ENCODE assay signal across 8 cellular contexts in genomic region chr21:36260802-36261201, GRCh38. TPM values are rescaled to one million over a fixed set of nuclear protein-coding genes. Genes with fewer than 3 reads are reported as not detected.
DNase-seq lines count a peak whose midpoint lies in the region; ATAC-seq, FAIRE-seq and TF ChIP-seq lines count a peak whose summit lies in the region.

No MANE protein-coding gene starts in this region.

- POLR2A ChIA-PET in activated CD8-positive, alpha-beta T cell treated with anti-CD3 and anti-CD28 coated beads for 36 hours (lab: Charles Lee): interaction anchor here (1.6 kb wide), 1 partner anchor 11 kb away, joined by 3 read pairs; no protein-coding TSS in a partner anchor

- peak; percentile 41 for TF ChIP-seq CTCF in activated CD8-positive, alpha-beta T cell treated with anti-CD3 and anti-CD28 coated beads for 36 hours (IDR thresholded peaks at IDR 0.05)
- TF ChIP-seq CTCF in right lobe of liver (IDR thresholded peaks at IDR 0.05): no peak

- peak overlapping the region; percentile 79 for H3K4me3 Mint-ChIP-seq in activated CD4-positive, alpha-beta T cell treated with anti-CD3 and anti-CD28 coated beads, Interleukin-2, amount 10 ng/mL, durations not matched to agents 24 days and 14 days
- peak overlapping the region; percentile 69 for H3K4me3 Mint-ChIP-seq in activated CD8-positive, alpha-beta T cell treated with anti-CD3 and anti-CD28 coated beads for 36 hours

- H3K9me3 ChIP-seq in right lobe of liver (no peaks in the 10 kb centered on the region), thymus (ENCODE audit: control insufficient read depth) (no peaks in the 10 kb centered on the region), small intestine (ENCODE audit: control insufficient read depth, low read depth) (no peaks in the 10 kb centered on the region)

- H3K27ac ChIP-seq in right lobe of liver: peak overlapping the region in 2 of 3 donors; percentile 69 to 93
- no peak overlapping the region for H3K27ac ChIP-seq in thymus (ENCODE audit: low read depth)
- H3K27ac ChIP-seq in small intestine (ENCODE audit: low read depth in 1 of 2, low read length in 1 of 2): no peak overlapping the region

- H3K27ac Mint-ChIP-seq in activated CD4-positive, alpha-beta T cell treated with anti-CD3 and anti-CD28 coated beads, Interleukin-2, amount 10 ng/mL, durations not matched to agents 24 days and 14 days: peak overlapping the region; percentile 34
- H3K27ac Mint-ChIP-seq in activated CD8-positive, alpha-beta T cell treated with anti-CD3 and anti-CD28 coated beads for 36 hours: peak overlapping the region; percentile 73

- TF ChIP-seq POLR2A in right lobe of liver (IDR thresholded peaks at IDR 0.05): no peak

- H3K4me3 ChIP-seq in right lobe of liver: peak overlapping the region in 2 of 3 donors; percentile 51 to 58
- H3K4me3 ChIP-seq in thymus (ENCODE audit: low read length): peak overlapping the region; percentile 51
- no peak overlapping the region for H3K4me3 ChIP-seq in small intestine (ENCODE audit: low read depth in 1 of 2, low read length in 2 of 2)

- ATAC-seq in activated CD8-positive, alpha-beta T cell treated with anti-CD3 and anti-CD28 coated beads for 36 hours: peak; percentile 27
- no peak for ATAC-seq in right lobe of liver

- FAIRE-seq in RCC 7860 (lab: Jason Lieb, UNC) (no peak), small intestine (lab: Jason Lieb, UNC) (no peak)

- CTCF ChIA-PET in activated CD8-positive, alpha-beta T cell treated with anti-CD3 and anti-CD28 coated beads for 36 hours (lab: Charles Lee): interaction anchor here (1.0 to 1.5 kb wide), 5 partner anchors 15 to 82 kb away, joined by 3 to 4 read pairs (median 4); no protein-coding TSS in a partner anchor

- H3K9me3 Mint-ChIP-seq in activated CD4-positive, alpha-beta T cell treated with anti-CD3 and anti-CD28 coated beads, Interleukin-2, amount 10 ng/mL, durations not matched to agents 24 days and 14 days: no peaks in the 10 kb centered on the region
- H3K9me3 Mint-ChIP-seq in activated CD8-positive, alpha-beta T cell treated with anti-CD3 and anti-CD28 coated beads for 36 hours: no peaks in the 10 kb centered on the region

- no peaks in the 10 kb centered on the region for H3K27me3 Mint-ChIP-seq in activated CD4-positive, alpha-beta T cell treated with anti-CD3 and anti-CD28 coated beads, Interleukin-2, amount 10 ng/mL, durations not matched to agents 24 days and 14 days
- no peaks in the 10 kb centered on the region for H3K27me3 Mint-ChIP-seq in activated CD8-positive, alpha-beta T cell treated with anti-CD3 and anti-CD28 coated beads for 36 hours

- H3K4me1 Mint-ChIP-seq in activated CD4-positive, alpha-beta T cell treated with anti-CD3 and anti-CD28 coated beads, Interleukin-2, amount 10 ng/mL, durations not matched to agents 24 days and 14 days: peaks cover 12% of the 10 kb centered on the region
- peaks cover 12% of the 10 kb centered on the region for H3K4me1 Mint-ChIP-seq in activated CD8-positive, alpha-beta T cell treated with anti-CD3 and anti-CD28 coated beads for 36 hours (ENCODE audit: low read depth)

- H3K27me3 ChIP-seq in right lobe of liver (no peaks in the 10 kb centered on the region), thymus (ENCODE audit: control insufficient read depth, insufficient read depth) (no peaks in the 10 kb centered on the region), small intestine (ENCODE audit: control insufficient read depth in 2 of 2, insufficient read depth in 2 of 2, low read length in 2 of 2) (no peaks in the 10 kb centered on the region)

- 94% methylated on average over 4 of the region's 5 CpGs for WGBS in right lobe of liver (ENCODE audit: insufficient coverage, low coverage, low lambda C conversion rate, missing lambda C conversion rate)
- 97% methylated on average over 5 of the region's 5 CpGs for WGBS in thymus
- 68 to 70% (median 69%) methylated on average over 5 of the region's 5 CpGs for WGBS in small intestine, 3 donors

- H3K36me3 ChIP-seq in right lobe of liver (peaks cover 0 to 23% (median 2%) of the 10 kb centered on the region in 4 donors), thymus (ENCODE audit: control insufficient read depth, insufficient read depth) (peaks cover 22% of the 10 kb centered on the region), small intestine (ENCODE audit: control insufficient read depth in 2 of 2, insufficient read depth in 2 of 2, low read length in 2 of 2) (peaks cover 0 to 4% of the 10 kb centered on the region in 2 donors)

- H3K4me1 ChIP-seq in right lobe of liver (no peaks in the 10 kb centered on the region), thymus (ENCODE audit: control insufficient read depth, insufficient read depth, low read length) (no peaks in the 10 kb centered on the region), small intestine (ENCODE audit: control insufficient read depth in 2 of 2, insufficient read depth in 1 of 2, low read depth in 1 of 2, low read length in 1 of 2) (no peaks in the 10 kb centered on the region)

- peaks cover 24% of the 10 kb centered on the region for H3K36me3 Mint-ChIP-seq in activated CD4-positive, alpha-beta T cell treated with anti-CD3 and anti-CD28 coated beads, Interleukin-2, amount 10 ng/mL, durations not matched to agents 24 days and 14 days (ENCODE audit: low read depth)
- peaks cover 7% of the 10 kb centered on the region for H3K36me3 Mint-ChIP-seq in activated CD8-positive, alpha-beta T cell treated with anti-CD3 and anti-CD28 coated beads for 36 hours (ENCODE audit: low read depth)

- intact Hi-C loops in activated CD4-positive, alpha-beta T cell treated with anti-CD3 and anti-CD28 coated beads, Interleukin-2, amount 10 ng/mL, durations not matched to agents 24 days and 14 days (cut with micrococcal nuclease): loop anchor here (2.0 kb wide), 1 partner anchor 104 kb away; the partner anchor contains the start of gene DOP1B
- intact Hi-C loops in activated CD8-positive, alpha-beta T cell treated with anti-CD3 and anti-CD28 coated beads for 36 hours (cut with micrococcal nuclease): no loop called here
- intact Hi-C loops in right lobe of liver (cut with DNase I): no loop called here

- no peak for DNase-seq in activated CD4-positive, alpha-beta T cell treated with anti-CD3 and anti-CD28 coated beads, Interleukin-2, amount 10 ng/mL, durations not matched to agents 24 days and 14 days
- no peak for DNase-seq in activated CD4-positive, alpha-beta T cell treated with anti-CD3 and anti-CD28 coated beads for 1 hour
- no peak for DNase-seq in activated CD8-positive, alpha-beta T cell treated with anti-CD3 and anti-CD28 coated beads for 36 hours
- DNase-seq in right lobe of liver: no peak
- DNase-seq in RCC 7860 (ENCODE audit: low spot score): no peak
- no peak for DNase-seq in small intestine
- DNase-seq in midbrain (lab: John Stamatoyannopoulos, UW): no peak

RNA-seq across cellular contexts. Expression of gene MORC3, which starts 59.2 kb away (rescaled TPM):
- 24.8 and 24.9 TPM in 2 replicates for total RNA-seq in activated CD4-positive, alpha-beta T cell treated with anti-CD3 and anti-CD28 coated beads, Interleukin-2, amount 10 ng/mL, durations not matched to agents 24 days and 14 days
- 10 to 100 TPM; 20.4 to 20.7 TPM for total RNA-seq in activated CD8-positive, alpha-beta T cell treated with anti-CD3 and anti-CD28 coated beads for 36 hours
- 10 to 100 TPM in 4 of 6 experiments, 1 to 10 TPM in 2; 8.5 to 16.5 (median 12.0) TPM for total RNA-seq in right lobe of liver
- polyA plus RNA-seq in thymus: 33.2 TPM
- polyA plus RNA-seq in small intestine: 10 to 100 TPM in 1 of 3 donors, 1 to 10 TPM in 2; 8.6 to 11.4 (median 9.4) TPM

Comparison
In these comparisons a context has a peak if more than half of its experiments do, and no peak if none do; other contexts are left out.
1. H3K27ac ChIP-seq: peak in right lobe of liver (2 of 3); none in thymus (single experiment) and small intestine (0 of 2).
2. H3K4me3 ChIP-seq: peak in right lobe of liver (2 of 3) and thymus (single experiment); none in small intestine (0 of 2).